Comparison of ENCODE assay signal across 15 cellular contexts in the genomic region with DNA sequence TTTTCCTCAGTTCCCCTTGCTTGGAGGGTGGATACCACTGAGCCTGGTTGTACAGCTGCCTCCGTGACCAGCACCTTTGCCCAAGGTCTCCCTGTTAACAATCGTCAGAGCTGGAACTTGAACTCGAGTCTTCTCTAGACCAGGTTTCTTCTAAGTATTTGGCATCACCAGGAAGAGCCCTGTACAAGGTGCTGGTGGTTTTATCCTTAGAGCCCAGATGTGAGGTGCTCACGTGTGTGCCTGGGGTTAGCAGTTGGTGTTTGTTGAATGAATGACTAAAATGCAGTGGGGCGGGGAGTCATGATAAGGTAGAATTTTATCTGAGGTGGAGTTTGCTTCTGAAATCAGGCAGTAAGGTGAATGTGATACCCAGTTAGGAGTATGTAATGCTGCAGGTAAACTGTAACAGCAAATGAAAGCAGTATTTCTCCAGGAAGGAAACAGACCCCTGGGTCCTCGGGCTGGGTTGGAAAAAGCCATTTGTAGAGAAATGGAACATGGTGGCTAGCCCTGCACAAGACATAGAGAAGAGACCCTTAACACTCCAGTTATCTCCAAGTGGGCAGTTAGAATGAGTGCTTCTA. TPM values are rescaled to one million over a fixed set of nuclear protein-coding genes. Genes with fewer than 3 reads are reported as not detected.
DNase-seq lines count a peak whose midpoint lies in the region; ATAC-seq and TF ChIP-seq lines count a peak whose summit lies in the region.
"Had no signal": no experiment of that assay in that cellular context is flagged by ENCODE, and none has a peak within 500 bp of the region (broad histone marks: within the 10 kb centered on the region; RNA-seq: fewer than 3 reads in every experiment).

No MANE protein-coding gene starts in this region.

- WGBS in IMR-90 (ENCODE audit: extremely low coverage in 2 of 2, insufficient read length in 1 of 2), 2 experiments = 100% methylated on average over 3 of the region's 6 CpGs; no CpG with 5 or more reads in 1 of the 2 experiments

- DNase-seq in T-helper 1 cell (no peak), IMR-90 (no peak), adipocyte (ENCODE audit: low read depth) (no peak), SW 1271 (lab: John Stamatoyannopoulos, UW) (no peak), GM19240 (ENCODE audit: insufficient read length, low spot score) (no peak), NCI-H1092 (lab: John Stamatoyannopoulos, UW) (no peak)
- DNase-seq: HCEC 1CT, NCI-H2029, nucleus accumbens had no signal

- peaks cover 21% of the 10 kb centered on the region for H3K36me3 Mint-ChIP-seq in T-helper 1 cell treated with Interleukin-12 subunit alpha and Interleukin-12 subunit beta and Interleukin-4 antibody, amounts not matched to agents 30 μg/mL and 1 μg/mL, for 36 hours (ENCODE audit: low read depth)
- peaks cover 4% of the 10 kb centered on the region for H3K36me3 Mint-ChIP-seq in nephron (ENCODE audit: low read depth)

- no peak overlapping the region for H2BK120ac ChIP-seq in IMR-90 (ENCODE audit: low read depth, low read length)

- H3K36me3 ChIP-seq in IMR-90 (ENCODE audit: control insufficient read depth, insufficient read depth, low read length) = peaks cover 12% of the 10 kb centered on the region
- peaks cover 4% of the 10 kb centered on the region for H3K36me3 ChIP-seq in adipocyte (ENCODE audit: control insufficient read depth, insufficient read depth, low read length, severe bottlenecking)

- CTCF ChIA-PET in IMR-90 (lab: Yijun Ruan, JAX) = no interaction called here

- H2BK20ac ChIP-seq in IMR-90 (ENCODE audit: low read depth, low read length) = no peak overlapping the region

- no peak overlapping the region for H3K27ac ChIP-seq in IMR-90 (ENCODE audit: insufficient read depth, low read length)

- H3K27me3 Mint-ChIP-seq in T-helper 1 cell treated with Interleukin-12 subunit alpha and Interleukin-12 subunit beta and Interleukin-4 antibody, amounts not matched to agents 30 μg/mL and 1 μg/mL, for 36 hours (ENCODE audit: low read depth) = no peaks in the 10 kb centered on the region
- H3K27me3 Mint-ChIP-seq in nephron (ENCODE audit: low read depth) = no peaks in the 10 kb centered on the region

- BruUV-seq in IMR-90 (replicated peaks; lab: Mats Ljungman, UMichigan) = no TSS peak

- H2BK15ac ChIP-seq in IMR-90 (ENCODE audit: low read depth, low read length) = no peak overlapping the region

- no peak overlapping the region for H3K18ac ChIP-seq in IMR-90 (ENCODE audit: low read depth, low read length)

- H3K14ac ChIP-seq in IMR-90 (replicated peaks; ENCODE audit: low read depth, low read length) = no peak overlapping the region

- intact Hi-C loops in IMR-90 (cut with micrococcal nuclease) = loop anchor here (2.0 kb wide), 1 partner anchor 159 kb away; no protein-coding TSS in a partner anchor

- no peak for TF ChIP-seq RAD21 in IMR-90 (IDR thresholded peaks at IDR 0.05; ENCODE audit: low read length)

- dilution Hi-C loops in IMR-90 (cut with HindIII; ENCODE audit: low sequenced_read_pairs, unreplicated experiment) = no loop called here

- H3K27me3 ChIP-seq in IMR-90 (ENCODE audit: control insufficient read depth, insufficient read depth, low read length) = no peaks in the 10 kb centered on the region
- H3K27me3 ChIP-seq in adipocyte (replicated peaks; ENCODE audit: control insufficient read depth, insufficient read depth, low read length) = no peaks in the 10 kb centered on the region

- H3K4me1 ChIP-seq in IMR-90 (ENCODE audit: control insufficient read depth, insufficient read depth, low read length) (peaks cover 14% of the 10 kb centered on the region), adipocyte (ENCODE audit: control insufficient read depth, insufficient read depth, low read length) (peaks cover 22% of the 10 kb centered on the region)

- no peak overlapping the region for H2AFZ ChIP-seq in IMR-90 (replicated peaks; ENCODE audit: low read length, poor library complexity)

- peak overlapping the region; percentile 81 for H3K23ac ChIP-seq in IMR-90 (ENCODE audit: low read depth, low read length)

- no peak overlapping the region for H2BK5ac ChIP-seq in IMR-90 (ENCODE audit: low read depth, low read length, poor library complexity, severe bottlenecking)

- no peak overlapping the region for H4K8ac ChIP-seq in IMR-90 (ENCODE audit: low read depth in 2 of 2, low read length in 2 of 2)

- no peak overlapping the region for H3K4me2 ChIP-seq in IMR-90 (ENCODE audit: low read depth, low read length)

- H3K4me3 Mint-ChIP-seq in T-helper 1 cell treated with Interleukin-12 subunit alpha and Interleukin-12 subunit beta and Interleukin-4 antibody, amounts not matched to agents 30 μg/mL and 1 μg/mL, for 36 hours = peak overlapping the region; percentile 53
- peak overlapping the region; percentile 7 to 88 (median 72) for H3K4me3 Mint-ChIP-seq in nephron

- H3K9me3 ChIP-seq in IMR-90 (ENCODE audit: control insufficient read depth, insufficient read depth, low read length) (no peaks in the 10 kb centered on the region), adipocyte (ENCODE audit: control insufficient read depth, low read length) (no peaks in the 10 kb centered on the region)

- H3K27ac Mint-ChIP-seq in T-helper 1 cell treated with Interleukin-12 subunit alpha and Interleukin-12 subunit beta and Interleukin-4 antibody, amounts not matched to agents 30 μg/mL and 1 μg/mL, for 36 hours = peak overlapping the region; percentile 47
- peak overlapping the region in 1 of 3 experiments; percentile 87 for H3K27ac Mint-ChIP-seq in nephron

- H3K79me1 ChIP-seq in IMR-90 (ENCODE audit: low read depth in 1 of 2, low read length in 2 of 2) = peaks cover 2 to 65% of the 10 kb centered on the region in 2 experiments; a peak in 3 of 4 replicates

- no peak overlapping the region for H3K56ac ChIP-seq in IMR-90 (ENCODE audit: extremely low read depth, insufficient read depth, low read length)

- in situ Hi-C loops in IMR-90 (cut with MboI; ENCODE audit: low sequenced_read_pairs) = no loop called here

- H3K4me3 ChIP-seq in IMR-90 (ENCODE audit: insufficient read depth, low read depth, low read length) (no peak overlapping the region), adipocyte (ENCODE audit: low read length) (no peak overlapping the region)
- H3K4me3 ChIP-seq: skin epidermis had no signal

- H4K20me1 ChIP-seq in IMR-90 (ENCODE audit: insufficient read depth, low read length) = peaks cover 80% of the 10 kb centered on the region

- H2AK9ac ChIP-seq in IMR-90 (replicated peaks; ENCODE audit: low read depth, low read length, poor library complexity) = no peak overlapping the region

- no peak for TF ChIP-seq POLR2A in IMR-90 (IDR thresholded peaks at IDR 0.05; ENCODE audit: low read depth, low read length)

- H3K9me3 Mint-ChIP-seq in T-helper 1 cell treated with Interleukin-12 subunit alpha and Interleukin-12 subunit beta and Interleukin-4 antibody, amounts not matched to agents 30 μg/mL and 1 μg/mL, for 36 hours = no peaks in the 10 kb centered on the region
- H3K9me3 Mint-ChIP-seq in nephron = no peaks in the 10 kb centered on the region

- peaks cover 17% of the 10 kb centered on the region for H3K9me1 ChIP-seq in IMR-90 (ENCODE audit: insufficient read depth, low read length)

- H3K4ac ChIP-seq in IMR-90 (ENCODE audit: low read depth, low read length) = no peak overlapping the region

- no peak overlapping the region for H4K5ac ChIP-seq in IMR-90 (ENCODE audit: low read depth, low read length)

- no peak overlapping the region for H2AK5ac ChIP-seq in IMR-90 (ENCODE audit: low read depth, low read length)

- POLR2A ChIA-PET in IMR-90 (lab: Charles Lee; ENCODE audit: unreplicated experiment) = no interaction called here

- H3K4me1 Mint-ChIP-seq in T-helper 1 cell treated with Interleukin-12 subunit alpha and Interleukin-12 subunit beta and Interleukin-4 antibody, amounts not matched to agents 30 μg/mL and 1 μg/mL, for 36 hours (ENCODE audit: low read depth) = peaks cover 44% of the 10 kb centered on the region
- peaks cover 40% of the 10 kb centered on the region for H3K4me1 Mint-ChIP-seq in nephron

- H4K91ac ChIP-seq in IMR-90 (ENCODE audit: insufficient read depth, low read depth, low read length) = no peak overlapping the region

- TF ChIP-seq CTCF in IMR-90 (conservative IDR thresholded peaks at IDR 0.05; ENCODE audit: low read depth, low read length) (no peak), nephron (IDR thresholded peaks at IDR 0.05; ENCODE audit: unreplicated experiment in 3 of 3) (no peak)

- ATAC-seq in IMR-90 (ENCODE audit: low read depth) = no peak

- H3K9ac ChIP-seq in IMR-90 (ENCODE audit: low read depth, low read length) (no peak overlapping the region), adipocyte (ENCODE audit: low read length) (peak overlapping the region; percentile 49)

TF ChIP-seq in IMR-90, 13 proteins besides CTCF, POLR2A, EP300 and RAD21 (continues in another document):
- TF ChIP-seq MXI1 (IDR thresholded peaks at IDR 0.05; ENCODE audit: borderline replicate concordance, low read depth, low read length) (no peak), BHLHE40 (IDR thresholded peaks at IDR 0.05; ENCODE audit: low read depth, low read length) (no peak), RFX5 (IDR thresholded peaks at IDR 0.05; ENCODE audit: low read depth, low read length) (no peak), CEBPB (IDR thresholded peaks at IDR 0.05; ENCODE audit: low read depth, low read length) (no peak), FOS (IDR thresholded peaks at IDR 0.05; ENCODE audit: low read depth, low read length) (no peak)

RNA-seq across cellular contexts. Expression of gene DNAJC5, which starts 3.1 kb away (rescaled TPM):
- total RNA-seq in IMR-90 (2012; rRNA removed) = 45.2 and 46.9 TPM in 2 replicates
- 35.6 and 36.3 TPM in 2 replicates for polyA plus RNA-seq in IMR-90 (2012; rRNA removed)
- 34.5 and 45.2 TPM in 2 replicates for polyA plus RNA-seq in IMR-90 (2012; cell fraction: cytosol; rRNA removed)
- 30.4 and 42.4 TPM in 2 replicates for polyA plus RNA-seq in IMR-90 (2012; cell fraction: nucleus; rRNA removed; ENCODE audit: low replicate concordance)

RNA-seq across cellular contexts. Expression of gene TPD52L2, which starts 33.0 kb away (rescaled TPM):
- 113 and 119 TPM in 2 replicates for total RNA-seq in IMR-90 (2012; rRNA removed)
- polyA plus RNA-seq in IMR-90 (2012; rRNA removed) = 189 and 191 TPM in 2 replicates
- 217 and 218 TPM in 2 replicates for polyA plus RNA-seq in IMR-90 (2012; cell fraction: cytosol; rRNA removed)
- 189 and 198 TPM in 2 replicates for polyA plus RNA-seq in IMR-90 (2012; cell fraction: nucleus; rRNA removed; ENCODE audit: low replicate concordance)

RNA-seq across cellular contexts. Expression of gene ABHD16B, which starts 36.8 kb away (rescaled TPM):
- total RNA-seq in IMR-90 (2012; rRNA removed) = not detected in 2 replicates
- polyA plus RNA-seq in IMR-90 (2012; rRNA removed) = 0.05 TPM in 1 of 2 replicates, not detected in the other
- not detected in 2 replicates for polyA plus RNA-seq in IMR-90 (2012; cell fraction: cytosol; rRNA removed)
- not detected in 2 replicates for polyA plus RNA-seq in IMR-90 (2012; cell fraction: nucleus; rRNA removed; ENCODE audit: low replicate concordance)
- total RNA-seq: A172, dermis microvascular lymphatic vessel endothelial cell, lower leg skin had no signal

RNA-seq across cellular contexts. Expression of gene UCKL1, which starts 58.1 kb away (rescaled TPM):
- total RNA-seq in IMR-90 (2012; rRNA removed) = 16.7 and 18.3 TPM in 2 replicates
- polyA plus RNA-seq in IMR-90 (2012; rRNA removed) = 54.7 and 58.6 TPM in 2 replicates
- polyA plus RNA-seq in IMR-90 (2012; cell fraction: cytosol; rRNA removed) = 19.8 and 55.6 TPM in 2 replicates
- polyA plus RNA-seq in IMR-90 (2012; cell fraction: nucleus; rRNA removed; ENCODE audit: low replicate concordance) = 178 and 412 TPM in 2 replicates
